8 cellular contexts compared by ENCODE assay signal in the genomic region with DNA sequence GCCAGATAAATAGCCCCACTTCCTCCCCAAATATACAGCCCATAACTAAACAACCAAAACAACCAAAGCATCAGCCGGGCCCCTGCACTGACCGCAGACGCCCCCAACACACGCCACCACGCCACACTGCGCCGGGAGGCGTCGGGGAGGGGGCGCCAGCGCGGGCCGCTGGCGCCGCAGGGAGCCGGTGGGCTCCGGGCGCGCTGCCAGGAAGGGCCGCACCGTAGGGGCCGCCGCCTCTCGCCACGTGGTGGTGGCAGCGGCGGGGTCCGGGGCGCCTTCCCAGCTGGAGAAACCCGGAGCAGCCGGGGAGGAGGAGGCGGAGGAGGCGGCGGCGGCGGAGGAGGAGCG. TPM values are rescaled to one million over a fixed set of nuclear protein-coding genes. Genes with fewer than 3 reads are reported as not detected.
DNase-seq lines count a peak whose midpoint lies in the region; ATAC-seq and TF ChIP-seq lines count a peak whose summit lies in the region.

No MANE protein-coding gene starts in this region.

- H3K9me3 ChIP-seq in Loucy (ENCODE audit: insufficient read depth, low read depth, low read length) (no peaks in the 10 kb centered on the region), mesodermal cell (ENCODE audit: control insufficient read depth, low read length) (no peaks in the 10 kb centered on the region)

- no peaks in the 10 kb centered on the region; the same call in 1 of the 2 replicates for H3F3A ChIP-seq in Loucy (ENCODE audit: low read depth)

- in situ Hi-C loops in brain microvascular endothelial cell (cut with HindIII; ENCODE audit: low pct_ligation_motif_present, low sequenced_read_pairs), result no loop called here

- H3K9me3 Mint-ChIP-seq in CD14-positive monocyte, result peaks cover 0 to 9% (median 0%) of the 10 kb centered on the region in 7 donors

- H3K9me2 ChIP-seq in Loucy (replicated peaks; ENCODE audit: low read depth, low read length), result no peaks in the 10 kb centered on the region

- peak overlapping the region; percentile 86 to 94 for H3K4me3 Mint-ChIP-seq in CD14-positive monocyte

- peak overlapping the region; percentile 81 for H3K4me2 ChIP-seq in Loucy (ENCODE audit: low read depth, low read length, poor library complexity, severe bottlenecking)

- intact Hi-C loops in CD14-positive monocyte (cut with micrococcal nuclease), result no loop called here

- DNase-seq in CD14-positive monocyte (ENCODE audit: low spot score) (no peak), brain microvascular endothelial cell (no peak), GM03348 (ENCODE audit: low spot score) (no peak), HPDE6-E6E7 (ENCODE audit: extremely low spot score) (no peak), superior temporal gyrus (ENCODE audit: extremely low spot score) (no peak)

- H4K20me1 ChIP-seq in Loucy (ENCODE audit: insufficient read depth, low read length, poor library complexity, severe bottlenecking), result no peaks in the 10 kb centered on the region

- H3K4me3 ChIP-seq in Loucy (ENCODE audit: low read length, poor library complexity, severe bottlenecking) (peak overlapping the region; percentile 71), brain microvascular endothelial cell (ENCODE audit: low read depth, low read length) (peak overlapping the region; percentile 53), mesodermal cell (ENCODE audit: extremely low read depth, insufficient read depth, low read length, poor library complexity, severe bottlenecking) (peak overlapping the region; percentile 63)

- no peaks in the 10 kb centered on the region for H3K36me3 ChIP-seq in Loucy (ENCODE audit: insufficient read depth, low read length)
- H3K36me3 ChIP-seq in brain microvascular endothelial cell (replicated peaks), result no peaks in the 10 kb centered on the region
- peaks cover 14% of the 10 kb centered on the region for H3K36me3 ChIP-seq in mesodermal cell (ENCODE audit: control insufficient read depth, insufficient read depth, low read length)

- H3K4me1 ChIP-seq in Loucy (ENCODE audit: insufficient read depth, low read length, poor library complexity, severe bottlenecking), result peaks cover 18% of the 10 kb centered on the region
- peaks cover 9% of the 10 kb centered on the region for H3K4me1 ChIP-seq in mesodermal cell (ENCODE audit: control insufficient read depth, insufficient read depth, low read length, poor library complexity, severe bottlenecking)

- 1% methylated on average over 16 to 21 of the region's 37 CpGs for whole genome bisulfite sequencing in mesodermal cell (ENCODE audit: insufficient coverage in 2 of 2), 2 experiments

- H3K27me3 ChIP-seq in Loucy (ENCODE audit: insufficient read depth, low read length, poor library complexity, severe bottlenecking), result no peaks in the 10 kb centered on the region
- no peaks in the 10 kb centered on the region for H3K27me3 ChIP-seq in brain microvascular endothelial cell (replicated peaks)

- peaks cover 26 to 35% (median 27%) of the 10 kb centered on the region in 3 donors for H3K27me3 Mint-ChIP-seq in CD14-positive monocyte (ENCODE audit: low read depth in 3 of 3)

- H3K27ac Mint-ChIP-seq in CD14-positive monocyte, result peak overlapping the region in 2 of 7 donors; percentile 22 to 26

- peak overlapping the region; percentile 62 for H3K9ac ChIP-seq in Loucy (ENCODE audit: low read depth, low read length, poor library complexity, severe bottlenecking)

- H3K79me2 ChIP-seq in Loucy (ENCODE audit: insufficient read depth, low read length), result no peaks in the 10 kb centered on the region

- H3K4me1 Mint-ChIP-seq in CD14-positive monocyte, result peaks cover 25% of the 10 kb centered on the region

- no peak for ATAC-seq in HG03520 (IDR thresholded peaks at IDR 0.05; ENCODE audit: unreplicated experiment)

- H2AFZ ChIP-seq in Loucy (ENCODE audit: low read length), result peak overlapping the region; percentile 7

- TF ChIP-seq CTCF in CD14-positive monocyte (IDR thresholded peaks at IDR 0.05), result no peak
- TF ChIP-seq CTCF in Loucy (conservative IDR thresholded peaks at IDR 0.05; ENCODE audit: low read length), result no peak
- TF ChIP-seq CTCF in brain microvascular endothelial cell (IDR thresholded peaks at IDR 0.05; ENCODE audit: low read depth, low read length, missing control alignments), result no peak

- H3K36me3 Mint-ChIP-seq in CD14-positive monocyte, result peaks cover 6 to 7% of the 10 kb centered on the region in 2 donors

- no peak overlapping the region for H3K27ac ChIP-seq in brain microvascular endothelial cell
- H3K27ac ChIP-seq in mesodermal cell (ENCODE audit: low read depth, low read length, severe bottlenecking), result peak overlapping the region; percentile 66

RNA-seq across cellular contexts. Expression of a gene that starts 0.3 kb away (rescaled TPM):
- polyA plus RNA-seq in CD14-positive monocyte, result under 1 TPM; 0.22 to 0.45 TPM
- polyA plus RNA-seq in mesodermal cell (2013, experiment 1 of 2), result 21.4 TPM
- polyA plus RNA-seq in mesodermal cell (2013, experiment 2 of 2), result 16.4 TPM

RNA-seq across cellular contexts. Expression of a gene that starts 39.4 kb away (rescaled TPM):
- polyA plus RNA-seq in CD14-positive monocyte, result under 1 TPM; 0.13 to 0.16 TPM
- not detected for polyA plus RNA-seq in mesodermal cell (2013, experiment 1 of 2)
- polyA plus RNA-seq in mesodermal cell (2013, experiment 2 of 2), result not detected

RNA-seq across cellular contexts. Expression of a gene that starts 43.9 kb away (rescaled TPM):
- polyA plus RNA-seq in CD14-positive monocyte, result 10 to 100 TPM in 1 of 2 donors, 1 to 10 TPM in 1; 5.8 to 13.2 TPM
- 379 TPM for polyA plus RNA-seq in mesodermal cell (2013, experiment 1 of 2)
- polyA plus RNA-seq in mesodermal cell (2013, experiment 2 of 2), result 356 TPM
